ENCODE assay signal across 17 cellular contexts in genomic region chr22:39498802-39499201, GRCh38. TPM values are rescaled to one million over a fixed set of nuclear protein-coding genes. Genes with fewer than 3 reads are reported as not detected.
DNase-seq lines count a peak whose midpoint lies in the region; ATAC-seq lines count a peak whose summit lies in the region.
"Had no signal": no experiment of that assay in that cellular context is flagged by ENCODE, and none has a peak within 500 bp of the region (broad histone marks: within the 10 kb centered on the region; RNA-seq: fewer than 3 reads in every experiment).

No MANE protein-coding gene starts in this region.

- H3K4me1 Mint-ChIP-seq in naive thymus-derived CD8-positive, alpha-beta T cell, result peaks cover 10 to 27% (median 22%) of the 10 kb centered on the region in 4 donors

- peaks cover 0 to 4% (median 0%) of the 10 kb centered on the region in 3 donors for H3K36me3 Mint-ChIP-seq in naive thymus-derived CD8-positive, alpha-beta T cell
- H3K36me3 Mint-ChIP-seq: naive B cell had no signal

- peak overlapping the region in 1 of 10 donors; percentile 44 for H3K27ac Mint-ChIP-seq in naive thymus-derived CD8-positive, alpha-beta T cell
- H3K27ac Mint-ChIP-seq: activated CD4-positive, alpha-beta memory T cell treated with anti-CD3 and anti-CD28 coated beads, Interleukin-2, amount 10 ng/mL, durations not matched to agents 7 days and 5 days; activated naive CD4-positive, alpha-beta T cell treated with anti-CD3 and anti-CD28 coated beads, Interleukin-2, amount 50 U/mL, for 72 hours; activated T-cell treated with anti-CD3 and anti-CD28 coated beads, Interleukin-2, amount 50 U/mL, for 24 hours; naive B cell had no signal

- no peak for ATAC-seq in naive thymus-derived CD8-positive, alpha-beta T cell
- ATAC-seq in GM21737 (IDR thresholded peaks at IDR 0.05; ENCODE audit: unreplicated experiment) (no peak), GM21576 (IDR thresholded peaks at IDR 0.05; ENCODE audit: unreplicated experiment) (no peak), GM18907 (IDR thresholded peaks at IDR 0.05; ENCODE audit: unreplicated experiment) (no peak)
- ATAC-seq: activated naive CD4-positive, alpha-beta T cell treated with anti-CD3 and anti-CD28 coated beads, Interleukin-2, amount 50 U/mL, for 72 hours had no signal

- no peaks in the 10 kb centered on the region for H3K27me3 Mint-ChIP-seq in naive thymus-derived CD8-positive, alpha-beta T cell
- H3K27me3 Mint-ChIP-seq: activated T-cell treated with anti-CD3 and anti-CD28 coated beads, Interleukin-2, amount 50 U/mL, for 24 hours; CD8-positive, alpha-beta memory T cell; naive B cell had no signal

- no peaks in the 10 kb centered on the region for H3K9me3 Mint-ChIP-seq in naive thymus-derived CD8-positive, alpha-beta T cell
- H3K9me3 Mint-ChIP-seq: activated CD4-positive, alpha-beta memory T cell treated with anti-CD3 and anti-CD28 coated beads, Interleukin-2, amount 10 ng/mL, durations not matched to agents 7 days and 5 days; activated naive CD4-positive, alpha-beta T cell treated with anti-CD3 and anti-CD28 coated beads, Interleukin-2, amount 50 U/mL, for 72 hours; activated T-cell treated with anti-CD3 and anti-CD28 coated beads, Interleukin-2, amount 50 U/mL, for 24 hours; CD8-positive, alpha-beta memory T cell; naive B cell had no signal

- H3K4me3 Mint-ChIP-seq in naive thymus-derived CD8-positive, alpha-beta T cell, result no peak overlapping the region
- H3K4me3 Mint-ChIP-seq: activated CD4-positive, alpha-beta memory T cell treated with anti-CD3 and anti-CD28 coated beads, Interleukin-2, amount 10 ng/mL, durations not matched to agents 7 days and 5 days; activated T-cell treated with anti-CD3 and anti-CD28 coated beads, Interleukin-2, amount 50 U/mL, for 24 hours; CD8-positive, alpha-beta memory T cell had no signal

- DNase-seq in COR-L47 (lab: John Stamatoyannopoulos, UW) (peak; percentile 73), SK-N-DZ (ENCODE audit: low spot score) (peak; percentile 40), hippocampal formation (lab: John Stamatoyannopoulos, UW) (peak; percentile 37 to 40), putamen (ENCODE audit: low spot score) (peak; percentile 76)
- DNase-seq in naive thymus-derived CD8-positive, alpha-beta T cell, result no peak
- DNase-seq: activated CD4-positive, alpha-beta memory T cell treated with anti-CD3 and anti-CD28 coated beads, Interleukin-2, amount 10 ng/mL, durations not matched to agents 7 days and 5 days; activated T-cell treated with anti-CD3 and anti-CD28 coated beads, Interleukin-2, amount 50 U/mL, for 24 hours; brain microvascular endothelial cell; CD8-positive, alpha-beta memory T cell; naive B cell; stimulated activated naive CD4-positive, alpha-beta T cell treated with Interleukin-2 at 50 U/mL for 16 hours had no signal

- POLR2A ChIA-PET in naive thymus-derived CD8-positive, alpha-beta T cell (lab: Charles Lee), result interaction anchor here (0.7 to 1.5 kb wide), 2 partner anchors 21 to 58 kb away, joined by 3 to 5 read pairs; partner anchors contain the start of gene ATF4

RNA-seq across cellular contexts. Expression of gene MIEF1, which starts 3.3 kb away (rescaled TPM):
- 30.9 and 38.7 TPM in 2 replicates for polyA plus RNA-seq in SK-N-DZ (2014; cell fraction: cytosol; rRNA removed)
- polyA plus RNA-seq in SK-N-DZ (2014; cell fraction: nucleus; rRNA removed), result 13.4 and 15.8 TPM in 2 replicates
- 10 to 100 TPM; 41.8 to 47.8 TPM for total RNA-seq in naive thymus-derived CD8-positive, alpha-beta T cell
- polyA plus RNA-seq in naive thymus-derived CD8-positive, alpha-beta T cell, result 10 to 100 TPM; 22.2 to 35.8 (median 25.9) TPM

RNA-seq across cellular contexts. Expression of gene ATF4, which starts 21.6 kb away (rescaled TPM):
- polyA plus RNA-seq in SK-N-DZ (2014; cell fraction: cytosol; rRNA removed), result 496 and 507 TPM in 2 replicates
- 518 and 549 TPM in 2 replicates for polyA plus RNA-seq in SK-N-DZ (2014; cell fraction: nucleus; rRNA removed)
- total RNA-seq in naive thymus-derived CD8-positive, alpha-beta T cell, result 100 to 1,000 TPM; 301 to 312 TPM
- polyA plus RNA-seq in naive thymus-derived CD8-positive, alpha-beta T cell, result 100 to 1,000 TPM in 1 of 3 donors, 10 to 100 TPM in 2; 51.9 to 122 (median 61.0) TPM

RNA-seq across cellular contexts. Expression of gene RPS19BP1, which starts 33.7 kb away (rescaled TPM):
- 151 and 169 TPM in 2 replicates for polyA plus RNA-seq in SK-N-DZ (2014; cell fraction: cytosol; rRNA removed)
- 143 and 168 TPM in 2 replicates for polyA plus RNA-seq in SK-N-DZ (2014; cell fraction: nucleus; rRNA removed)
- total RNA-seq in naive thymus-derived CD8-positive, alpha-beta T cell, result 10 to 100 TPM; 76.1 to 78.2 TPM
- polyA plus RNA-seq in naive thymus-derived CD8-positive, alpha-beta T cell, result 100 to 1,000 TPM; 122 to 129 (median 128) TPM

RNA-seq across cellular contexts. Expression of gene MGAT3, which starts 42.0 kb away (rescaled TPM):
- 15.0 and 16.0 TPM in 2 replicates for polyA plus RNA-seq in SK-N-DZ (2014; cell fraction: cytosol; rRNA removed)
- 9.4 and 13.3 TPM in 2 replicates for polyA plus RNA-seq in SK-N-DZ (2014; cell fraction: nucleus; rRNA removed)
- total RNA-seq in naive thymus-derived CD8-positive, alpha-beta T cell, result under 1 TPM; 0.36 to 0.55 TPM
- polyA plus RNA-seq in naive thymus-derived CD8-positive, alpha-beta T cell, result under 1 TPM; 0.05 to 0.27 (median 0.11) TPM
- total RNA-seq: dermis microvascular lymphatic vessel endothelial cell, lung microvascular endothelial cell had no signal

Comparison
In these comparisons a context has a peak if more than half of its experiments do, and no peak if none do; other contexts are left out.
1. DNase-seq: peak in COR-L47 (single experiment), SK-N-DZ (single experiment), hippocampal formation (2 of 2) and putamen (single experiment); none in naive thymus-derived CD8-positive, alpha-beta T cell (0 of 10).